In genomic region chr16:61923629-61924028, GRCh38 we compare ENCODE assay signal across 27 cellular contexts.
"Had no signal": no experiment of that assay in that cellular context is flagged by ENCODE, and none has a peak within 500 bp of the region (broad histone marks: within the 10 kb centered on the region; RNA-seq: fewer than 3 reads in every experiment).

No MANE protein-coding gene starts in this region.

- H3K4me3 ChIP-seq: colonic mucosa, esophagus squamous epithelium, gastrocnemius medialis, heart right ventricle, left lung, lower lobe of right lung, mucosa of descending colon had no signal

- H3K4me1 ChIP-seq: colonic mucosa, esophagus squamous epithelium, gastrocnemius medialis, heart right ventricle, left lung, lower lobe of right lung had no signal

- FAIRE-seq: endometrium, islet of Langerhans, keratinocyte had no signal

- H3K27ac Mint-ChIP-seq: dendritic cell treated with granulocyte-macrophage colony-stimulating factor and Interleukin-4, amounts not matched to agents 40 ng/mL and 50 ng/mL, for 4 days; effector memory CD8-positive, alpha-beta T cell; endodermal cell; mesothelial cell of epicardium; naive B cell had no signal

- ATAC-seq: effector memory CD8-positive, alpha-beta T cell; esophagus mucosa; gastrocnemius medialis; heart right ventricle; left cardiac atrium; left lung; left ventricle myocardium superior; lower lobe of right lung; mucosa of descending colon had no signal

- H3K9me3 Mint-ChIP-seq: dendritic cell treated with granulocyte-macrophage colony-stimulating factor and Interleukin-4, amounts not matched to agents 40 ng/mL and 50 ng/mL, for 4 days; mesothelial cell of epicardium; naive B cell had no signal

- H3K9me3 ChIP-seq: colonic mucosa, esophagus squamous epithelium, gastrocnemius medialis, heart right ventricle, left lung, lower lobe of right lung, mucosa of descending colon had no signal

- H3K36me3 Mint-ChIP-seq: mesothelial cell of epicardium, naive B cell had no signal

- DNase-seq: colonic mucosa; cortex of kidney; effector CD8-positive, alpha-beta T cell; effector memory CD8-positive, alpha-beta T cell; endodermal cell; erythroblast; esophagus squamous epithelium; foreskin fibroblast; foreskin melanocyte; gastrocnemius medialis; glutamatergic neuron; head of caudate nucleus; heart right ventricle; hippocampal formation; left cardiac atrium; left lung; left ventricle myocardium superior; lower lobe of right lung; mesenchymal stem cell; mucosa of descending colon; naive B cell had no signal

- H3K4me1 Mint-ChIP-seq: naive B cell had no signal

- H3K4me3 Mint-ChIP-seq: dendritic cell treated with granulocyte-macrophage colony-stimulating factor and Interleukin-4, amounts not matched to agents 40 ng/mL and 50 ng/mL, for 4 days; effector memory CD8-positive, alpha-beta T cell; endodermal cell; mesothelial cell of epicardium; naive B cell had no signal

- H3K36me3 ChIP-seq: colonic mucosa, esophagus squamous epithelium, gastrocnemius medialis, heart right ventricle, left lung, lower lobe of right lung had no signal

- H3K27me3 Mint-ChIP-seq: dendritic cell treated with granulocyte-macrophage colony-stimulating factor and Interleukin-4, amounts not matched to agents 40 ng/mL and 50 ng/mL, for 4 days; effector memory CD8-positive, alpha-beta T cell; naive B cell had no signal

- H3K27me3 ChIP-seq: colonic mucosa, esophagus squamous epithelium, gastrocnemius medialis, heart right ventricle, left lung had no signal
